In genomic region chr15:77312523-77312922, GRCh38 we compare ENCODE assay signal across 22 cellular contexts.
A peak's percentile ranks its signal among the peaks of the same experiment; 100 is the strongest.
DNase-seq lines count a peak whose midpoint lies in the region; ATAC-seq, FAIRE-seq and TF ChIP-seq lines count a peak whose summit lies in the region.
"Had no signal": no experiment of that assay in that cellular context is flagged by ENCODE, and none has a peak within 500 bp of the region (broad histone marks: within the 10 kb centered on the region; RNA-seq: fewer than 3 reads in every experiment).

No MANE protein-coding gene starts in this region.

- DNase-seq in AG08395 (ENCODE audit: low spot score) = peak; percentile 44
- peak; percentile 46 for DNase-seq in GM23248
- peak; percentile 49 for DNase-seq in bronchial epithelial cell (ENCODE audit: low read depth)
- no peak for DNase-seq in glutamatergic neuron
- DNase-seq in NCI-H1105 treated with DMSO at 0.1 percent for 48 hours (lab: John Stamatoyannopoulos, UW) = no peak
- no peak for DNase-seq in kidney tubule cell (ENCODE audit: low spot score)
- DNase-seq: activated CD4-positive, alpha-beta T cell treated with anti-CD3 and anti-CD28 coated beads for 4 hours; CD4-positive, alpha-beta T cell; colonic mucosa; DND-41; kidney glomerular epithelial cell; NCI-H187; right lobe of liver; SHP77 treated with DMSO at 0.1 percent for 48 hours had no signal

- in situ Hi-C loops in GM23248 (cut with MboI) = no loop called here

- no peaks in the 10 kb centered on the region for H3K9me2 ChIP-seq in GM23248 (ENCODE audit: insufficient read depth)

- H3K36me3 ChIP-seq in GM23248 (ENCODE audit: low read depth) = no peaks in the 10 kb centered on the region
- H3K36me3 ChIP-seq in bronchial epithelial cell (ENCODE audit: control insufficient read depth, insufficient read depth, low read length) = no peaks in the 10 kb centered on the region
- H3K36me3 ChIP-seq: colonic mucosa, gastroesophageal sphincter, right lobe of liver, suprapubic skin had no signal

- H3K4me3 Mint-ChIP-seq in glutamatergic neuron (ENCODE audit: unreplicated experiment) = no peak overlapping the region
- H3K4me3 Mint-ChIP-seq: CD4-positive, alpha-beta T cell; natural killer cell treated with Interleukin-12 subunit alpha and Interleukin-12 subunit beta and Interleukin-15 and Interleukin-18, amount 100 ng/mL, for 72 hours had no signal

- peak overlapping the region; percentile 10 for H3K27ac Mint-ChIP-seq in glutamatergic neuron (ENCODE audit: unreplicated experiment)
- H3K27ac Mint-ChIP-seq: activated naive CD4-positive, alpha-beta T cell treated with anti-CD3 and anti-CD28 coated beads, Interleukin-2, amount 50 U/mL, for 72 hours; CD4-positive, alpha-beta T cell; natural killer cell treated with Interleukin-12 subunit alpha and Interleukin-12 subunit beta and Interleukin-15 and Interleukin-18, amount 100 ng/mL, for 72 hours had no signal

- TF ChIP-seq CTCF in bronchial epithelial cell (IDR thresholded peaks at IDR 0.05; ENCODE audit: insufficient read depth, low read length, severe bottlenecking) (no peak), glutamatergic neuron (IDR thresholded peaks at IDR 0.05; ENCODE audit: partially characterized antibody, unreplicated experiment) (no peak)

- peaks cover 49% of the 10 kb centered on the region for H3K4me1 ChIP-seq in GM23248 (ENCODE audit: insufficient read depth)
- H3K4me1 ChIP-seq: colonic mucosa, parathyroid adenoma, right lobe of liver had no signal

- no peaks in the 10 kb centered on the region for H3K36me3 Mint-ChIP-seq in glutamatergic neuron (ENCODE audit: unreplicated experiment)
- H3K36me3 Mint-ChIP-seq: activated naive CD4-positive, alpha-beta T cell treated with anti-CD3 and anti-CD28 coated beads, Interleukin-2, amount 50 U/mL, for 72 hours; natural killer cell treated with Interleukin-12 subunit alpha and Interleukin-12 subunit beta and Interleukin-15 and Interleukin-18, amount 100 ng/mL, for 72 hours had no signal

- H3K27me3 Mint-ChIP-seq in glutamatergic neuron (ENCODE audit: unreplicated experiment) = peaks cover 3% of the 10 kb centered on the region
- H3K27me3 Mint-ChIP-seq: CD4-positive, alpha-beta T cell; natural killer cell treated with Interleukin-12 subunit alpha and Interleukin-12 subunit beta and Interleukin-15 and Interleukin-18, amount 100 ng/mL, for 72 hours had no signal

- peak overlapping the region; percentile 4; the same call in 1 of the 2 replicates for H3K27ac ChIP-seq in GM23248
- H3K27ac ChIP-seq: colonic mucosa, gastroesophageal sphincter, parathyroid adenoma, right lobe of liver, suprapubic skin had no signal

- peaks cover 98% of the 10 kb centered on the region for H3K79me2 ChIP-seq in GM23248 (ENCODE audit: insufficient read depth)
- H3K79me2 ChIP-seq: parathyroid adenoma had no signal

- H4K20me1 ChIP-seq in GM23248 (ENCODE audit: insufficient read depth) = peaks cover 18% of the 10 kb centered on the region

- no peak for FAIRE-seq in bronchial epithelial cell (lab: Jason Lieb, UNC)
- FAIRE-seq: GM18507 had no signal

- no peak overlapping the region for H3K9ac ChIP-seq in GM23248
- H3K9ac ChIP-seq: parathyroid adenoma had no signal

- H3K4me1 Mint-ChIP-seq in glutamatergic neuron (ENCODE audit: low read depth, unreplicated experiment) = peaks cover 8% of the 10 kb centered on the region

- no peak overlapping the region for H3K4me2 ChIP-seq in GM23248 (ENCODE audit: unreplicated experiment)

- WGBS in GM23248 (ENCODE audit: low coverage in 1 of 2, low lambda C conversion rate in 2 of 2, missing lambda C conversion rate in 2 of 2), 2 experiments = 0% methylated on average over 1 of the region's 1 CpG

- H3K9me3 ChIP-seq in GM23248 (ENCODE audit: low read depth) = no peaks in the 10 kb centered on the region
- H3K9me3 ChIP-seq: colonic mucosa, gastroesophageal sphincter, right lobe of liver, suprapubic skin had no signal

- H3K27me3 ChIP-seq in GM23248 (replicated peaks; ENCODE audit: insufficient read depth) (no peaks in the 10 kb centered on the region), bronchial epithelial cell (ENCODE audit: control insufficient read depth, insufficient read depth, low read length) (no peaks in the 10 kb centered on the region)
- H3K27me3 ChIP-seq: colonic mucosa, gastroesophageal sphincter, right lobe of liver, suprapubic skin had no signal

- H3K4me3 ChIP-seq in GM23248 = no peak overlapping the region
- H3K4me3 ChIP-seq in bronchial epithelial cell (ENCODE audit: low read depth, low read length) = no peak overlapping the region
- H3K4me3 ChIP-seq: colonic mucosa, gastroesophageal sphincter, right lobe of liver, suprapubic skin had no signal

- no peak overlapping the region for H2AFZ ChIP-seq in GM23248
- H2AFZ ChIP-seq: parathyroid adenoma had no signal

- no peaks in the 10 kb centered on the region for H3K9me3 Mint-ChIP-seq in glutamatergic neuron (ENCODE audit: unreplicated experiment)
- H3K9me3 Mint-ChIP-seq: activated naive CD4-positive, alpha-beta T cell treated with anti-CD3 and anti-CD28 coated beads, Interleukin-2, amount 50 U/mL, for 72 hours; CD4-positive, alpha-beta T cell; natural killer cell treated with Interleukin-12 subunit alpha and Interleukin-12 subunit beta and Interleukin-15 and Interleukin-18, amount 100 ng/mL, for 72 hours had no signal

- ATAC-seq in GM21381 (IDR thresholded peaks at IDR 0.05; ENCODE audit: unreplicated experiment) (no peak), GM18867 (IDR thresholded peaks at IDR 0.05; ENCODE audit: unreplicated experiment) (no peak)
- ATAC-seq: activated naive CD4-positive, alpha-beta T cell treated with anti-CD3 and anti-CD28 coated beads, Interleukin-2, amount 50 U/mL, for 72 hours; gastroesophageal sphincter; natural killer cell treated with Interleukin-12 subunit alpha and Interleukin-12 subunit beta and Interleukin-15 and Interleukin-18, amount 100 ng/mL, for 72 hours; right lobe of liver had no signal

- H3F3A ChIP-seq in GM23248 (ENCODE audit: insufficient read depth) = 0 out of 2 replicates have a peak, but pooled peaks cover 3% of the 10 kb centered on the region

Comparison
In these comparisons a context has a peak if more than half of its experiments do, and no peak if none do; other contexts are left out.
1. DNase-seq: peak in AG08395 (single experiment), GM23248 (single experiment) and bronchial epithelial cell (single experiment); none in glutamatergic neuron (single experiment), NCI-H1105 treated with DMSO at 0.1 percent for 48 hours (single experiment) and kidney tubule cell (single experiment).